8 cellular contexts compared by ENCODE assay signal in the genomic region with DNA sequence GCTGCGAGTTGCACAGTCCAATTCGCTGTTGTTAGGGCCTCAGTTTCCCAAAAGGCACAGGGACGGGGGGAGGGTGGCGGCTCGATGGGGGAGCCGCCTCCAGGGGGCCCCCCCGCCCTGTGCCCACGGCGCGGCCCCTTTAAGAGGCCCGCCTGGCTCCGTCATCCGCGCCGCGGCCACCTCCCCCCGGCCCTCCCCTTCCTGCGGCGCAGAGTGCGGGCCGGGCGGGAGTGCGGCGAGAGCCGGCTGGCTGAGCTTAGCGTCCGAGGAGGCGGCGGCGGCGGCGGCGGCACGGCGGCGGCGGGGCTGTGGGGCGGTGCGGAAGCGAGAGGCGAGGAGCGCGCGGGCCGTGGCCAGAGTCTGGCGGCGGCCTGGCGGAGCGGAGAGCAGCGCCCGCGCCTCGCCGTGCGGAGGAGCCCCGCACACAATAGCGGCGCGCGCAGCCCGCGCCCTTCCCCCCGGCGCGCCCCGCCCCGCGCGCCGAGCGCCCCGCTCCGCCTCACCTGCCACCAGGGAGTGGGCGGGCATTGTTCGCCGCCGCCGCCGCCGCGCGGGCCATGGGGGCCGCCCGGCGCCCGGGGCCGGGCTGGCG. TPM values are rescaled to one million over a fixed set of nuclear protein-coding genes. Genes with fewer than 3 reads are reported as not detected.
DNase-seq lines count a peak whose midpoint lies in the region; ATAC-seq and TF ChIP-seq lines count a peak whose summit lies in the region.

A gene (plus strand): TSS at position 209 of the 592 bp plus-strand sequence. CDS start 452 bp downstream, outside the sequence.

- CTCF ChIA-PET in activated CD4-positive, alpha-beta T cell treated with anti-CD3 and anti-CD28 coated beads, Interleukin-2, amount 10 ng/mL, durations not matched to agents 7 days and 5 days (lab: Charles Lee) = interaction anchor here (0.8 to 6.7 kb wide), 2 partner anchors 63 to 103 kb away, joined by 3 to 67 read pairs; no protein-coding TSS in a partner anchor

- peak; percentile 49 for TF ChIP-seq POLR2A in GM18505 (IDR thresholded peaks at IDR 0.05; ENCODE audit: borderline replicate concordance, extremely low read depth, insufficient read depth, insufficient read length)

- peaks cover 15% of the 10 kb centered on the region for H3K9me3 Mint-ChIP-seq in activated CD4-positive, alpha-beta T cell treated with anti-CD3 and anti-CD28 coated beads, Interleukin-2, amount 10 ng/mL, durations not matched to agents 7 days and 5 days

- ATAC-seq in GM18505 (IDR thresholded peaks at IDR 0.05; ENCODE audit: unreplicated experiment) (peak; percentile 45), left colon (peak; percentile 84), HG02870 (IDR thresholded peaks at IDR 0.05; ENCODE audit: unreplicated experiment) (no peak)

- intact Hi-C loops in left colon (cut with DNase I, micrococcal nuclease) = no loop called here

- DNase-seq in A172 (ENCODE audit: low spot score) = no peak
- peak; percentile 14 for DNase-seq in NCI-H146 treated with DMSO at 0.1 percent for 48 hours (lab: John Stamatoyannopoulos, UW; ENCODE audit: unreplicated experiment)
- DNase-seq in activated CD4-positive, alpha-beta T cell treated with anti-CD3 and anti-CD28 coated beads, Interleukin-2, amount 10 ng/mL, durations not matched to agents 7 days and 5 days = peak; percentile 59
- DNase-seq in dermis microvascular lymphatic vessel endothelial cell (ENCODE audit: low read depth in 2 of 2) = peak; percentile 40 to 88
- peak; percentile 61 to 85 for DNase-seq in left colon
- peak in 3 of 4 experiments; percentile 35 to 60 (median 43) for DNase-seq in stimulated activated CD4-positive, alpha-beta T cell treated with anti-CD3 and anti-CD28 coated beads, Interleukin-1b, Interleukin-23, amount 100 ng/mL, for 24 hours (ENCODE audit: low read depth in 4 of 4, low spot score in 1 of 4)

- peaks cover 30% of the 10 kb centered on the region for H3K36me3 Mint-ChIP-seq in activated CD4-positive, alpha-beta T cell treated with anti-CD3 and anti-CD28 coated beads, Interleukin-2, amount 10 ng/mL, durations not matched to agents 7 days and 5 days (ENCODE audit: low read depth)

- H3K27me3 Mint-ChIP-seq in activated CD4-positive, alpha-beta T cell treated with anti-CD3 and anti-CD28 coated beads, Interleukin-2, amount 10 ng/mL, durations not matched to agents 7 days and 5 days = no peaks in the 10 kb centered on the region

- H3K4me3 Mint-ChIP-seq in activated CD4-positive, alpha-beta T cell treated with anti-CD3 and anti-CD28 coated beads, Interleukin-2, amount 10 ng/mL, durations not matched to agents 7 days and 5 days = peak within 1 kb of the TSS; percentile 81

- peak within 1 kb of the TSS; percentile 74 for H3K27ac Mint-ChIP-seq in activated CD4-positive, alpha-beta T cell treated with anti-CD3 and anti-CD28 coated beads, Interleukin-2, amount 10 ng/mL, durations not matched to agents 7 days and 5 days

- H3K4me1 Mint-ChIP-seq in activated CD4-positive, alpha-beta T cell treated with anti-CD3 and anti-CD28 coated beads, Interleukin-2, amount 10 ng/mL, durations not matched to agents 7 days and 5 days = peaks cover 61% of the 10 kb centered on the region

- POLR2A ChIA-PET in activated CD4-positive, alpha-beta T cell treated with anti-CD3 and anti-CD28 coated beads, Interleukin-2, amount 10 ng/mL, durations not matched to agents 7 days and 5 days (lab: Charles Lee) = interaction anchor here (0.9 kb wide), 1 partner anchor 98 kb away, joined by 4 read pairs; no protein-coding TSS in a partner anchor

RNA-seq across cellular contexts. Expression of the gene that starts here (rescaled TPM):
- total RNA-seq in A172 (2014; rRNA removed; shearing (Covaris generic)) = 12.1 and 28.1 TPM in 2 replicates
- 10 to 100 TPM; 45.6 to 48.1 TPM for total RNA-seq in activated CD4-positive, alpha-beta T cell treated with anti-CD3 and anti-CD28 coated beads, Interleukin-2, amount 10 ng/mL, durations not matched to agents 7 days and 5 days
- total RNA-seq in dermis microvascular lymphatic vessel endothelial cell = 95.9 and 127 TPM in 2 replicates
- total RNA-seq in left colon = 10 to 100 TPM; 55.5 to 57.5 TPM
